ENCODE assay signal across 20 cellular contexts in genomic region chr7:65250216-65250615, GRCh38.
DNase-seq lines count a peak whose midpoint lies in the region; ATAC-seq, FAIRE-seq and TF ChIP-seq lines count a peak whose summit lies in the region.
"Had no signal": no experiment of that assay in that cellular context is flagged by ENCODE, and none has a peak within 500 bp of the region (broad histone marks: within the 10 kb centered on the region; RNA-seq: fewer than 3 reads in every experiment).

No MANE protein-coding gene starts in this region.

- FAIRE-seq in HepG2 (lab: Jason Lieb, UNC), result no peak

- TF ChIP-seq POLR2A in HepG2 (IDR thresholded peaks at IDR 0.05; ENCODE audit: insufficient read depth in 1 of 2, low read depth in 2 of 2, low read length in 2 of 2) (no peak), right lobe of liver (IDR thresholded peaks at IDR 0.05) (no peak)

- no TSS peak for BruUV-seq in HepG2 (replicated peaks; lab: Mats Ljungman, UMichigan)

- H2AFZ ChIP-seq in HepG2 (ENCODE audit: low read length), result no peak overlapping the region

- peaks cover 7 to 14% (median 12%) of the 10 kb centered on the region in 3 donors for H3K4me1 Mint-ChIP-seq in T-cell
- H3K4me1 Mint-ChIP-seq in stimulated activated memory B cell treated with anti-CD40 and anti-IgM and Interleukin-4, amounts not matched to agents 10 μg/mL and 1 μg/mL and 100 μg/mL, for 72 hours, result peaks cover 16% of the 10 kb centered on the region
- H3K4me1 Mint-ChIP-seq in activated T-cell treated with anti-CD3 and anti-CD28 coated beads, Interleukin-2, amount 50 U/mL, for 24 hours (ENCODE audit: low read depth), result peaks cover 11% of the 10 kb centered on the region

- ATAC-seq in HepG2, result no peak
- ATAC-seq in right lobe of liver, result no peak
- ATAC-seq in T-cell (replicated peaks in 1 of 4), result no peak
- no peak for ATAC-seq in stimulated activated memory B cell treated with anti-CD40 and anti-IgM and Interleukin-4, amounts not matched to agents 10 μg/mL and 1 μg/mL and 100 μg/mL, for 72 hours
- ATAC-seq: activated CD4-positive, CD25-positive, alpha-beta regulatory T cell treated with anti-CD3 and anti-CD28 coated beads, Interleukin-2, amount 50 U/mL, for 24 hours; mucosa of descending colon; PC-3; sciatic nerve; stimulated activated effector memory CD8-positive, alpha-beta T cell treated with anti-CD3 and anti-CD28 coated beads, Interleukin-12 subunit alpha, Interleukin-12 subunit beta, amount 100 ng/mL, for 72 hours had no signal

- POLR2A ChIA-PET in HepG2 (lab: Yijun Ruan, JAX), result no interaction called here
- POLR2A ChIA-PET in T-cell (lab: Charles Lee), result no interaction called here

- H4K20me1 ChIP-seq in HepG2 (ENCODE audit: insufficient read depth, low read length), result no peaks in the 10 kb centered on the region

- intact Hi-C loops in HepG2 (cut with micrococcal nuclease; ENCODE audit: unreplicated experiment), result no loop called here
- intact Hi-C loops in right lobe of liver (cut with DNase I), result no loop called here

- H3K27ac Mint-ChIP-seq in T-cell, result no peak overlapping the region
- no peak overlapping the region for H3K27ac Mint-ChIP-seq in stimulated activated memory B cell treated with anti-CD40 and anti-IgM and Interleukin-4, amounts not matched to agents 10 μg/mL and 1 μg/mL and 100 μg/mL, for 72 hours
- no peak overlapping the region for H3K27ac Mint-ChIP-seq in activated T-cell treated with anti-CD3 and anti-CD28 coated beads, Interleukin-2, amount 50 U/mL, for 24 hours
- H3K27ac Mint-ChIP-seq: stimulated activated effector memory CD8-positive, alpha-beta T cell treated with anti-CD3 and anti-CD28 coated beads, Interleukin-12 subunit alpha, Interleukin-12 subunit beta, amount 100 ng/mL, for 72 hours had no signal

- H3K27me3 ChIP-seq in HepG2 (ENCODE audit: control insufficient read depth in 1 of 2, insufficient read depth in 2 of 2, low read length in 2 of 2) (no peaks in the 10 kb centered on the region), right lobe of liver (no peaks in the 10 kb centered on the region)

- H3K9me3 ChIP-seq in HepG2 (ENCODE audit: low read length), result no peaks in the 10 kb centered on the region
- no peaks in the 10 kb centered on the region for H3K9me3 ChIP-seq in right lobe of liver
- H3K9me3 ChIP-seq: left ventricle myocardium inferior, mucosa of descending colon, SJSA1, thoracic aorta had no signal

- in situ Hi-C loops in HepG2 (cut with HindIII; ENCODE audit: extremely low pct_ligation_motif_present, low pct_unique_long_range_greater_than_20kb), result no loop called here

- no peak for TF ChIP-seq RAD21 in HepG2 (CRISPR knock-in tag; IDR thresholded peaks at IDR 0.05)

- peak overlapping the region in 2 of 3 donors; percentile 37 to 73 for H3K4me3 Mint-ChIP-seq in T-cell
- H3K4me3 Mint-ChIP-seq in stimulated activated memory B cell treated with anti-CD40 and anti-IgM and Interleukin-4, amounts not matched to agents 10 μg/mL and 1 μg/mL and 100 μg/mL, for 72 hours, result no peak overlapping the region
- no peak overlapping the region for H3K4me3 Mint-ChIP-seq in activated T-cell treated with anti-CD3 and anti-CD28 coated beads, Interleukin-2, amount 50 U/mL, for 24 hours

- TF ChIP-seq CTCF in HepG2 (CRISPR knock-in tag; IDR thresholded peaks at IDR 0.05) (no peak), right lobe of liver (IDR thresholded peaks at IDR 0.05) (no peak)

- TF ChIP-seq EP300 in HepG2 (IDR thresholded peaks at IDR 0.05; ENCODE audit: low read depth in 2 of 2, low read length in 2 of 2), result no peak
- TF ChIP-seq EP300 in HepG2 (CRISPR knock-in tag; IDR thresholded peaks at IDR 0.05; ENCODE audit: borderline replicate concordance), result no peak

- H3K9ac ChIP-seq in HepG2 (ENCODE audit: insufficient read depth, low read depth, low read length), result no peak overlapping the region

- H3K4me3 ChIP-seq in HepG2 (replicated peaks in 1 of 3; ENCODE audit: insufficient read depth in 1 of 3, low read depth in 2 of 3, low read length in 3 of 3) (no peak overlapping the region), right lobe of liver (no peak overlapping the region)
- H3K4me3 ChIP-seq: left ventricle myocardium inferior, mucosa of descending colon, SJSA1, thoracic aorta had no signal

- H3K27me3 Mint-ChIP-seq in T-cell, result peaks cover 27 to 28% of the 10 kb centered on the region in 2 donors
- peaks cover 16% of the 10 kb centered on the region for H3K27me3 Mint-ChIP-seq in stimulated activated memory B cell treated with anti-CD40 and anti-IgM and Interleukin-4, amounts not matched to agents 10 μg/mL and 1 μg/mL and 100 μg/mL, for 72 hours
- peaks cover 22% of the 10 kb centered on the region for H3K27me3 Mint-ChIP-seq in activated T-cell treated with anti-CD3 and anti-CD28 coated beads, Interleukin-2, amount 50 U/mL, for 24 hours

- no peaks in the 10 kb centered on the region for H3K36me3 Mint-ChIP-seq in T-cell
- H3K36me3 Mint-ChIP-seq in stimulated activated memory B cell treated with anti-CD40 and anti-IgM and Interleukin-4, amounts not matched to agents 10 μg/mL and 1 μg/mL and 100 μg/mL, for 72 hours, result no peaks in the 10 kb centered on the region
- no peaks in the 10 kb centered on the region for H3K36me3 Mint-ChIP-seq in activated T-cell treated with anti-CD3 and anti-CD28 coated beads, Interleukin-2, amount 50 U/mL, for 24 hours (ENCODE audit: low read depth)

- CTCF ChIA-PET in HepG2 (lab: Yijun Ruan, JAX; ENCODE audit: low intra/inter-chr PET ratio, low total read pairs), result no interaction called here
- CTCF ChIA-PET in T-cell (lab: Charles Lee), result no interaction called here

- H3K4me2 ChIP-seq in HepG2 (ENCODE audit: low read depth, low read length), result no peak overlapping the region

- H3K79me2 ChIP-seq in HepG2 (ENCODE audit: insufficient read depth, low read length), result no peaks in the 10 kb centered on the region

- no peaks in the 10 kb centered on the region for H3K36me3 ChIP-seq in HepG2 (replicated peaks in 1 of 2; ENCODE audit: control insufficient read depth in 1 of 2, insufficient read depth in 2 of 2, low read length in 2 of 2)
- H3K36me3 ChIP-seq in right lobe of liver, result no peaks in the 10 kb centered on the region
- H3K36me3 ChIP-seq: left ventricle myocardium inferior, SJSA1, thoracic aorta had no signal

- no peak overlapping the region for H3K27ac ChIP-seq in HepG2 (ENCODE audit: extremely low read length, insufficient read depth, low read length)
- H3K27ac ChIP-seq in right lobe of liver, result no peak overlapping the region
- H3K27ac ChIP-seq: left ventricle myocardium inferior, SJSA1, thoracic aorta had no signal

- H3K9me3 Mint-ChIP-seq in T-cell, result no peaks in the 10 kb centered on the region
- H3K9me3 Mint-ChIP-seq in stimulated activated memory B cell treated with anti-CD40 and anti-IgM and Interleukin-4, amounts not matched to agents 10 μg/mL and 1 μg/mL and 100 μg/mL, for 72 hours, result no peaks in the 10 kb centered on the region
- H3K9me3 Mint-ChIP-seq in activated T-cell treated with anti-CD3 and anti-CD28 coated beads, Interleukin-2, amount 50 U/mL, for 24 hours, result no peaks in the 10 kb centered on the region
- H3K9me3 Mint-ChIP-seq: stimulated activated effector memory CD8-positive, alpha-beta T cell treated with anti-CD3 and anti-CD28 coated beads, Interleukin-12 subunit alpha, Interleukin-12 subunit beta, amount 100 ng/mL, for 72 hours had no signal

- WGBS in HepG2 (ENCODE audit: low lambda C conversion rate), result 25% methylated on average over 2 of the region's 3 CpGs
- 71% methylated on average over 1 of the region's 3 CpGs for WGBS in right lobe of liver (ENCODE audit: insufficient coverage, low coverage, low lambda C conversion rate, missing lambda C conversion rate)

- DNase-seq in HepG2 (ENCODE audit: low spot score) (no peak), right lobe of liver (no peak), T-cell (no peak), islet precursor cell (peak; percentile 53), NCI-H345 treated with DMSO at 0.1 percent for 48 hours (lab: John Stamatoyannopoulos, UW; ENCODE audit: unreplicated experiment) (no peak), AML-193 (lab: John Stamatoyannopoulos, UW) (no peak)
- no peak for DNase-seq in activated T-cell treated with anti-CD3 and anti-CD28 coated beads, Interleukin-2, amount 50 U/mL, for 24 hours
- DNase-seq: amygdala; effector memory CD4-positive, alpha-beta T cell; left ventricle myocardium inferior; mucosa of descending colon; NCI-H1436; NCI-H748 treated with DMSO at 0.1 percent for 48 hours; PC-3 had no signal

- H3K4me1 ChIP-seq in HepG2 (ENCODE audit: insufficient read depth, low read length) (peaks cover 20% of the 10 kb centered on the region), right lobe of liver (no peaks in the 10 kb centered on the region)
- H3K4me1 ChIP-seq: SJSA1 had no signal

TF ChIP-seq in HepG2, 621 proteins besides CTCF, POLR2A, EP300 and RAD21 (continues in another document):
- no peak for TF ChIP-seq ZNF629 (CRISPR knock-in tag; conservative IDR thresholded peaks at IDR 0.05)
- no peak for TF ChIP-seq YEATS2 (CRISPR knock-in tag; IDR thresholded peaks at IDR 0.05; ENCODE audit: borderline replicate concordance)

Comparison
In these comparisons a context has a peak if more than half of its experiments do, and no peak if none do; other contexts are left out.
1. H3K4me3 Mint-ChIP-seq: peak in T-cell (2 of 3); none in stimulated activated memory B cell treated with anti-CD40 and anti-IgM and Interleukin-4, amounts not matched to agents 10 μg/mL and 1 μg/mL and 100 μg/mL, for 72 hours (single experiment) and activated T-cell treated with anti-CD3 and anti-CD28 coated beads, Interleukin-2, amount 50 U/mL, for 24 hours (single experiment).